In the genomic region with DNA sequence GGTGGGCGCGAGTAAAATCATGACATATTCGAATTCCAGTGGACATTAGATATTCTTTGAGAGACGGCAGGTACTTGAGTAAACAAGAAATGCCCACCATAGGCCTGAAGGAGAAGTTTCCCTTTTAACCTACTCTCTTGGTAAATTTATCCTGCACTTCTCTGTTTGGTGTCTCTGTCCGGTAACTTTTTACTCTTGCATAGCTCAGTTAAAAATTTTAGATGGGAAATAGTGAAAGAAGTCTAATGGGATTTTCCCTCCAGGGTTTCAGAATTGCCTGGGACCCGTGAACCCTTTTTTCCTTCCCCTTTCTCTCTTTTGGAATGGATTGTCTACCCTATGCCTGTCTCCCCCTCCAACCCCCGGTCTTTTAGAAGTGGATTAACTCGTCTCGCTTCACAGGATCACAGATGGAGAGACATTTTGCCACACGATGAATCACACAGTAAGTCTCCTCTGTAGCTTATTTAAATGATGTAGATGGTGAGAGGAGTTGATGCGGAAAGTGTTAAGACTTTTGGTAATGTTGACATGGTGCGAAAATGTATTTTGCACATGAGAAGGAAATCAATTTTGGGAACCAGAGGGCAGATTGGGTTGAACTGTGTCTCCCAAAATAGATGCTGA, we compare ENCODE assay signal across 8 cellular contexts. TPM values are rescaled to one million over a fixed set of nuclear protein-coding genes. Genes with fewer than 3 reads are reported as not detected.
A peak's percentile ranks its signal among the peaks of the same experiment; 100 is the strongest.
DNase-seq lines count a peak whose midpoint lies in the region; ATAC-seq and TF ChIP-seq lines count a peak whose summit lies in the region.

No MANE protein-coding gene starts in this region.

- no peak overlapping the region for H3K9ac ChIP-seq in parathyroid adenoma

- H3K4me2 ChIP-seq in PC-9 (peak overlapping the region; percentile 78), parathyroid adenoma (ENCODE audit: low read length) (peak overlapping the region; percentile 70)

- no peaks in the 10 kb centered on the region; the same call in 1 of the 2 replicates for H3F3A ChIP-seq in PC-9 (ENCODE audit: insufficient read depth, low read depth)

- TSS peak; percentile 47 for BruUV-seq in PC-9 (replicated peaks; lab: Mats Ljungman, UMichigan)

- TF ChIP-seq CTCF in PC-9 (conservative IDR thresholded peaks at IDR 0.05) = no peak
- no peak for TF ChIP-seq CTCF in endothelial cell (IDR thresholded peaks at IDR 0.05; ENCODE audit: unreplicated experiment)
- no peak for TF ChIP-seq CTCF in parathyroid adenoma (IDR thresholded peaks at IDR 0.05)

- no peaks in the 10 kb centered on the region for H3K27me3 Mint-ChIP-seq in activated T-cell treated with anti-CD3 and anti-CD28 coated beads, Interleukin-2, amount 50 U/mL, for 24 hours
- peaks cover 4% of the 10 kb centered on the region for H3K27me3 Mint-ChIP-seq in endothelial cell (ENCODE audit: unreplicated experiment)

- H3K27ac ChIP-seq in PC-9 (no peak overlapping the region), parathyroid adenoma (peak overlapping the region; percentile 60)

- peak overlapping the region; percentile 87 for H3K27ac Mint-ChIP-seq in activated T-cell treated with anti-CD3 and anti-CD28 coated beads, Interleukin-2, amount 50 U/mL, for 24 hours
- no peak overlapping the region for H3K27ac Mint-ChIP-seq in endothelial cell (ENCODE audit: unreplicated experiment)

- no peak for DNase-seq in activated T-cell treated with anti-CD3 and anti-CD28 coated beads, Interleukin-2, amount 50 U/mL, for 24 hours
- DNase-seq in activated T-cell treated with anti-CD3 and anti-CD28 coated beads for 4 hours (no peak), PC-9 (no peak), endothelial cell (ENCODE audit: low spot score) (no peak), A172 (ENCODE audit: low spot score) (no peak), GM19240 (ENCODE audit: insufficient read length, low spot score) (no peak)

- intact Hi-C loops in PC-9 (cut with micrococcal nuclease; ENCODE audit: unreplicated experiment) = loop anchor here (5.0 kb wide), 1 partner anchor 422 kb away; no protein-coding TSS in a partner anchor

- POLR2A ChIA-PET in PC-9 (lab: Charles Lee; ENCODE audit: unreplicated experiment) = no interaction called here

- H3K79me2 ChIP-seq in PC-9 (ENCODE audit: low read depth) (peaks cover 16% of the 10 kb centered on the region), parathyroid adenoma (no peaks in the 10 kb centered on the region)

- CTCF ChIA-PET in PC-9 (lab: Charles Lee) = interaction anchor here (0.6 to 0.7 kb wide), 3 partner anchors 182 to 514 kb away, joined by 3 to 9 read pairs (median 5); no protein-coding TSS in a partner anchor

- no peaks in the 10 kb centered on the region for H3K9me2 ChIP-seq in PC-9 (ENCODE audit: insufficient read depth)

- no peaks in the 10 kb centered on the region; the same call in 1 of the 2 replicates for H3K36me3 ChIP-seq in PC-9 (ENCODE audit: low read depth)
- no peaks in the 10 kb centered on the region for H3K36me3 ChIP-seq in parathyroid adenoma (ENCODE audit: control insufficient read depth, insufficient read depth, low read length)

- H3K27me3 ChIP-seq in PC-9 (ENCODE audit: insufficient read depth, low read depth) = no peaks in the 10 kb centered on the region
- H3K27me3 ChIP-seq in parathyroid adenoma (ENCODE audit: control insufficient read depth, insufficient read depth, low read length) = no peaks in the 10 kb centered on the region

- peaks cover 31% of the 10 kb centered on the region for H3K4me1 Mint-ChIP-seq in activated T-cell treated with anti-CD3 and anti-CD28 coated beads, Interleukin-2, amount 50 U/mL, for 24 hours (ENCODE audit: low read depth)
- H3K4me1 Mint-ChIP-seq in endothelial cell (ENCODE audit: unreplicated experiment) = peaks cover 10% of the 10 kb centered on the region

- peaks cover 10% of the 10 kb centered on the region for H3K36me3 Mint-ChIP-seq in activated T-cell treated with anti-CD3 and anti-CD28 coated beads, Interleukin-2, amount 50 U/mL, for 24 hours (ENCODE audit: low read depth)
- no peaks in the 10 kb centered on the region for H3K36me3 Mint-ChIP-seq in endothelial cell (ENCODE audit: low read depth, unreplicated experiment)

- H3K4me3 Mint-ChIP-seq in activated T-cell treated with anti-CD3 and anti-CD28 coated beads, Interleukin-2, amount 50 U/mL, for 24 hours = peak overlapping the region; percentile 86
- H3K4me3 Mint-ChIP-seq in endothelial cell (ENCODE audit: unreplicated experiment) = peak overlapping the region; percentile 80

- ATAC-seq in HG02610 (IDR thresholded peaks at IDR 0.05; ENCODE audit: unreplicated experiment) = peak; percentile 21

- H2AFZ ChIP-seq in PC-9 (peak overlapping the region; percentile 93), parathyroid adenoma (peak overlapping the region; percentile 89)

- H3K9me3 Mint-ChIP-seq in activated T-cell treated with anti-CD3 and anti-CD28 coated beads, Interleukin-2, amount 50 U/mL, for 24 hours = no peaks in the 10 kb centered on the region
- no peaks in the 10 kb centered on the region for H3K9me3 Mint-ChIP-seq in endothelial cell (ENCODE audit: unreplicated experiment)

- no peaks in the 10 kb centered on the region for H4K20me1 ChIP-seq in PC-9 (ENCODE audit: insufficient read depth)

- peak overlapping the region; percentile 92 for H3K4me3 ChIP-seq in PC-9
- H3K4me3 ChIP-seq in parathyroid adenoma (ENCODE audit: low read depth, low read length) = peak overlapping the region; percentile 72

- H3K9me3 ChIP-seq in PC-9 (ENCODE audit: insufficient read depth, low read depth) = no peaks in the 10 kb centered on the region
- no peaks in the 10 kb centered on the region for H3K9me3 ChIP-seq in parathyroid adenoma (ENCODE audit: control insufficient read depth, low read length)

- H3K4me1 ChIP-seq in PC-9 (replicated peaks; ENCODE audit: insufficient read depth) (peaks cover 9% of the 10 kb centered on the region), parathyroid adenoma (no peaks in the 10 kb centered on the region)

RNA-seq across cellular contexts. Expression of gene MIPEP, which starts 0.5 kb away (rescaled TPM):
- total RNA-seq in PC-9 (2021) (18.6 and 22.9 TPM in 2 replicates), endothelial cell (ENCODE audit: unreplicated experiment) (8.8 TPM)
- 25.7 and 41.6 TPM in 2 replicates for total RNA-seq in A172 (2014; rRNA removed; shearing (Covaris generic))

RNA-seq across cellular contexts. Expression of gene C1QTNF9B, which starts 7.6 kb away (rescaled TPM):
- total RNA-seq in PC-9 (2021) (not detected in 2 replicates), endothelial cell (ENCODE audit: unreplicated experiment) (not detected)
- not detected in 2 replicates for total RNA-seq in A172 (2014; rRNA removed; shearing (Covaris generic))
